In genomic region chr4:37068580-37068979, GRCh38 we compare ENCODE assay signal across 23 cellular contexts.
DNase-seq lines count a peak whose midpoint lies in the region; ATAC-seq and TF ChIP-seq lines count a peak whose summit lies in the region.
"Had no signal": no experiment of that assay in that cellular context is flagged by ENCODE, and none has a peak within 500 bp of the region (broad histone marks: within the 10 kb centered on the region; RNA-seq: fewer than 3 reads in every experiment).

No MANE protein-coding gene starts in this region.

- H3K4me1 Mint-ChIP-seq in type B pancreatic cell (ENCODE audit: unreplicated experiment) = no peaks in the 10 kb centered on the region
- H3K4me1 Mint-ChIP-seq: brain had no signal

- H3K4me3 ChIP-seq in NB4 (ENCODE audit: low read depth, low read length) = no peak overlapping the region
- H3K4me3 ChIP-seq: heart left ventricle, mucosa of descending colon, thoracic aorta had no signal

- H3K4me3 Mint-ChIP-seq in type B pancreatic cell = no peak overlapping the region
- H3K4me3 Mint-ChIP-seq: activated naive CD4-positive, alpha-beta T cell treated with anti-CD3 and anti-CD28 coated beads, Interleukin-2, amount 50 U/mL, for 24 hours; brain; CD4-positive, alpha-beta T cell; T-helper 2 cell treated with Interferon-gamma antibody and Interleukin-4, amounts not matched to agents 5 μg/mL and 100 μg/mL, for 36 hours had no signal

- DNase-seq in NCI-H82 (lab: John Stamatoyannopoulos, UW) (peak; percentile 8), NCI-H82 treated with DMSO at 0.1 percent for 48 hours (lab: John Stamatoyannopoulos, UW; ENCODE audit: unreplicated experiment) (no peak), NB4 (ENCODE audit: low read depth) (peak; percentile 21), cerebellar cortex (ENCODE audit: low spot score) (peak; percentile 3), type B pancreatic cell (ENCODE audit: extremely low spot score, unreplicated experiment) (no peak), OCI-M2 (lab: John Stamatoyannopoulos, UW; ENCODE audit: unreplicated experiment) (no peak)
- DNase-seq in activated CD4-positive, CD25-positive, alpha-beta regulatory T cell (lab: John Stamatoyannopoulos, UW) = no peak
- DNase-seq: activated CD4-positive, alpha-beta T cell treated with anti-CD3 and anti-CD28 coated beads for 48 hours; activated T-cell treated with anti-CD3 and anti-CD28 coated beads, Interleukin-2, amount 50 U/mL, for 1 hour; CD4-positive, alpha-beta T cell; heart left ventricle; MM.1S; mucosa of descending colon; NCI-H1930; NCI-H69; stimulated activated CD4-positive, alpha-beta T cell treated with anti-CD3 and anti-CD28 coated beads, Interleukin-2, amount 100 ng/mL, for 48 hours had no signal

- no peak for ATAC-seq in GM18868 (IDR thresholded peaks at IDR 0.05; ENCODE audit: unreplicated experiment)
- ATAC-seq: heart left ventricle, left colon, mucosa of descending colon, Right ventricle myocardium inferior had no signal

- TF ChIP-seq POLR2A in NB4 (IDR thresholded peaks at IDR 0.05; ENCODE audit: extremely low read depth, insufficient read length) = no peak

- no peak overlapping the region for H3K27ac Mint-ChIP-seq in type B pancreatic cell
- H3K27ac Mint-ChIP-seq: activated naive CD4-positive, alpha-beta T cell treated with anti-CD3 and anti-CD28 coated beads, Interleukin-2, amount 50 U/mL, for 24 hours; brain; CD4-positive, alpha-beta T cell; T-helper 2 cell treated with Interferon-gamma antibody and Interleukin-4, amounts not matched to agents 5 μg/mL and 100 μg/mL, for 36 hours had no signal

- no peaks in the 10 kb centered on the region for H3K36me3 Mint-ChIP-seq in type B pancreatic cell
- H3K36me3 Mint-ChIP-seq: activated naive CD4-positive, alpha-beta T cell treated with anti-CD3 and anti-CD28 coated beads, Interleukin-2, amount 50 U/mL, for 24 hours; brain had no signal

- peaks cover 7% of the 10 kb centered on the region for H3K9me3 Mint-ChIP-seq in type B pancreatic cell
- H3K9me3 Mint-ChIP-seq: CD4-positive, alpha-beta T cell had no signal

- TF ChIP-seq CTCF in NB4 (IDR thresholded peaks at IDR 0.05; ENCODE audit: low read depth, low read length) = peak; percentile 55
- peak; percentile 25 for TF ChIP-seq CTCF in type B pancreatic cell (conservative IDR thresholded peaks at IDR 0.05)

- no peaks in the 10 kb centered on the region for H3K27me3 Mint-ChIP-seq in type B pancreatic cell
- H3K27me3 Mint-ChIP-seq: activated naive CD4-positive, alpha-beta T cell treated with anti-CD3 and anti-CD28 coated beads, Interleukin-2, amount 50 U/mL, for 24 hours; CD4-positive, alpha-beta T cell had no signal

Comparison
In these comparisons a context has a peak if more than half of its experiments do, and no peak if none do; other contexts are left out.
1. DNase-seq: peak in NCI-H82 (single experiment), NB4 (single experiment) and cerebellar cortex (single experiment); none in NCI-H82 treated with DMSO at 0.1 percent for 48 hours (single experiment), type B pancreatic cell (single experiment), OCI-M2 (single experiment) and activated CD4-positive, CD25-positive, alpha-beta regulatory T cell (0 of 4).